Comparison of ENCODE assay signal across 10 cellular contexts in the genomic region with DNA sequence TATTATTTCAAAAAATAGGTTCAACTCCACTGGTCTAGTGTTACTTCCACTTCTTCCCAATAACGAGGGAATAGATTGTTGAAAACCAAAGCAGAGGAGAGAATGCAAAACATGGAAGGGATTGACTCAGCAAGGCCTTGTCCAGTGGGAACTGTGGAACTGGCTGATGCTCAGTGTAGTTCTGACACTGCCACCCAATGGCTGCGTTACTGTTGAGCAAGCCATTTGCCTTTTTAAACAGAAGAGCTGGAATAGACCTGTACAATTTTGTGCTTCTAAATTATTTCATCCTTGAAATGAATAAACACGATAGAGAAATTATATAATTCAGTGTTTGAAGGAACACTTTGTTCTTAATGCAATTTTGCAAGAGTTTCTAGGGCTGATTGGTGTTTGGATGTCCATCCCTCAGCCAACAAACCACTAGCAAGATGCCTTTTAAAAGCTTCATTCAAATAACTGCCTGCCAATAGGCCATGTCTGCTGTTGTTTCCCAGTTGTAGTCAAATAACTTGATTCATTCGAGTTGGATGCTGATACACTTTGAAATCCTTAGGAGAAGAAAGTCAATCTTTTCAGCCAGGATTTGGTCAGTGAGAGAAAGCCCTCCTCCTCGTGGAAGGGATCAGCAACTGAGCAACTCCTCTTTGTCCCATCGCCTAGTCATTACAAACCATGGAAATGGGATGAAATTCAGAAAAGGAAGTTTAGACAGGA. TPM values are rescaled to one million over a fixed set of nuclear protein-coding genes. Genes with fewer than 3 reads are reported as not detected.
DNase-seq lines count a peak whose midpoint lies in the region; ATAC-seq and TF ChIP-seq lines count a peak whose summit lies in the region.
"Had no signal": no experiment of that assay in that cellular context is flagged by ENCODE, and none has a peak within 500 bp of the region (broad histone marks: within the 10 kb centered on the region; RNA-seq: fewer than 3 reads in every experiment).

No MANE protein-coding gene starts in this region.

- TF ChIP-seq CTCF in body of pancreas (IDR thresholded peaks at IDR 0.05): no peak
- no peak for TF ChIP-seq CTCF in thoracic aorta (IDR thresholded peaks at IDR 0.05)
- no peak for TF ChIP-seq CTCF in glutamatergic neuron (IDR thresholded peaks at IDR 0.05; ENCODE audit: partially characterized antibody, unreplicated experiment)

- TF ChIP-seq EP300 in Ishikawa (IDR thresholded peaks at IDR 0.05; ENCODE audit: borderline replicate concordance): no peak

- POLR2A ChIA-PET in naive thymus-derived CD8-positive, alpha-beta T cell (lab: Charles Lee): interaction anchor here (1.4 to 2.3 kb wide), 2 partner anchors 8 to 13 kb away, joined by 4 to 9 read pairs; no protein-coding TSS in a partner anchor

- H3K27ac ChIP-seq in body of pancreas (peak overlapping the region in 3 of 4 donors; percentile 38 to 56 (median 51)), thoracic aorta (peak overlapping the region; percentile 89 to 91)

- intact Hi-C loops in body of pancreas (cut with DNase I): no loop called here

- H3K27me3 Mint-ChIP-seq in naive thymus-derived CD8-positive, alpha-beta T cell: peaks cover 0 to 4% (median 0%) of the 10 kb centered on the region in 5 donors
- no peaks in the 10 kb centered on the region for H3K27me3 Mint-ChIP-seq in glutamatergic neuron (ENCODE audit: unreplicated experiment)

- 50 to 66% methylated on average over 6 of the region's 6 CpGs for WGBS in body of pancreas, 2 donors

- no peak overlapping the region for H3K4me3 Mint-ChIP-seq in naive thymus-derived CD8-positive, alpha-beta T cell
- no peak overlapping the region for H3K4me3 Mint-ChIP-seq in glutamatergic neuron (ENCODE audit: unreplicated experiment)

- no peaks in the 10 kb centered on the region for H3K36me3 Mint-ChIP-seq in naive thymus-derived CD8-positive, alpha-beta T cell
- H3K36me3 Mint-ChIP-seq in glutamatergic neuron (ENCODE audit: unreplicated experiment): peaks cover 4% of the 10 kb centered on the region

- DNase-seq in body of pancreas (peak; percentile 22 to 52 (median 38)), left lobe of liver (ENCODE audit: low spot score) (no peak), thoracic aorta (ENCODE audit: low spot score) (peak; percentile 12), HuH-7 (ENCODE audit: low spot score) (no peak), AG20443 (ENCODE audit: low spot score) (no peak), glutamatergic neuron (no peak)
- no peak for DNase-seq in naive thymus-derived CD8-positive, alpha-beta T cell
- DNase-seq: NK-92 treated with Interleukin-12 subunit alpha and Interleukin-12 subunit beta, amount 100 ng/mL, for 24 hours had no signal

- H3K27me3 ChIP-seq in body of pancreas (no peaks in the 10 kb centered on the region), thoracic aorta (replicated peaks; ENCODE audit: insufficient read depth) (no peaks in the 10 kb centered on the region)

- H3K9me3 ChIP-seq in body of pancreas: no peaks in the 10 kb centered on the region
- no peaks in the 10 kb centered on the region for H3K9me3 ChIP-seq in thoracic aorta

- ATAC-seq in body of pancreas: peak; percentile 53
- ATAC-seq in left lobe of liver: peak; percentile 91
- peak; percentile 54 for ATAC-seq in thoracic aorta (ENCODE audit: insufficient number of reproducible peaks, low FRiP score, low read depth)
- ATAC-seq in naive thymus-derived CD8-positive, alpha-beta T cell: no peak

- no peak overlapping the region for H3K4me3 ChIP-seq in body of pancreas
- H3K4me3 ChIP-seq in thoracic aorta: no peak overlapping the region
- H3K4me3 ChIP-seq: skin epidermis had no signal

- TF ChIP-seq RAD21 in Ishikawa (IDR thresholded peaks at IDR 0.05; ENCODE audit: low read depth): peak; percentile 12; the same call in 1 of the 2 replicates

- no peak for TF ChIP-seq POLR2A in body of pancreas (IDR thresholded peaks at IDR 0.05)

- H3K9me3 Mint-ChIP-seq in naive thymus-derived CD8-positive, alpha-beta T cell: no peaks in the 10 kb centered on the region
- H3K9me3 Mint-ChIP-seq in glutamatergic neuron (ENCODE audit: unreplicated experiment): no peaks in the 10 kb centered on the region

- H3K27ac Mint-ChIP-seq in naive thymus-derived CD8-positive, alpha-beta T cell: no peak overlapping the region
- no peak overlapping the region for H3K27ac Mint-ChIP-seq in glutamatergic neuron (ENCODE audit: unreplicated experiment)

- H3K36me3 ChIP-seq in body of pancreas (replicated peaks in 1 of 2; ENCODE audit: insufficient read depth in 1 of 2, low read depth in 2 of 2): no peaks in the 10 kb centered on the region
- H3K36me3 ChIP-seq in thoracic aorta: no peaks in the 10 kb centered on the region

- H3K4me1 Mint-ChIP-seq in naive thymus-derived CD8-positive, alpha-beta T cell: peaks cover 0 to 2% (median 0%) of the 10 kb centered on the region in 4 donors
- peaks cover 3% of the 10 kb centered on the region for H3K4me1 Mint-ChIP-seq in glutamatergic neuron (ENCODE audit: low read depth, unreplicated experiment)

- H3K4me1 ChIP-seq in body of pancreas: peaks cover 10% of the 10 kb centered on the region
- peaks cover 17 to 58% of the 10 kb centered on the region in 2 donors for H3K4me1 ChIP-seq in thoracic aorta (ENCODE audit: control insufficient read depth in 1 of 2, low read depth in 2 of 2)

TF ChIP-seq in Ishikawa, 13 proteins besides CTCF, POLR2A, EP300 and RAD21:
- no peak for TF ChIP-seq CEBPB (IDR thresholded peaks at IDR 0.05)
- TF ChIP-seq YY1 (IDR thresholded peaks at IDR 0.05; ENCODE audit: low read depth): no peak
- TF ChIP-seq, protein P1, sequence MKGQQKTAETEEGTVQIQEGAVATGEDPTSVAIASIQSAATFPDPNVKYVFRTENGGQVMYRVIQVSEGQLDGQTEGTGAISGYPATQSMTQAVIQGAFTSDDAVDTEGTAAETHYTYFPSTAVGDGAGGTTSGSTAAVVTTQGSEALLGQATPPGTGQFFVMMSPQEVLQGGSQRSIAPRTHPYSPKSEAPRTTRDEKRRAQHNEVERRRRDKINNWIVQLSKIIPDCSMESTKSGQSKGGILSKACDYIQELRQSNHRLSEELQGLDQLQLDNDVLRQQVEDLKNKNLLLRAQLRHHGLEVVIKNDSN (IDR thresholded peaks at IDR 0.05): no peak
- no peak for TF ChIP-seq ZBTB7A (IDR thresholded peaks at IDR 0.05; ENCODE audit: low read depth)
- TF ChIP-seq EGR1 (IDR thresholded peaks at IDR 0.05): no peak
- no peak for TF ChIP-seq NFIC (IDR thresholded peaks at IDR 0.05)
- TF ChIP-seq, protein P2, sequence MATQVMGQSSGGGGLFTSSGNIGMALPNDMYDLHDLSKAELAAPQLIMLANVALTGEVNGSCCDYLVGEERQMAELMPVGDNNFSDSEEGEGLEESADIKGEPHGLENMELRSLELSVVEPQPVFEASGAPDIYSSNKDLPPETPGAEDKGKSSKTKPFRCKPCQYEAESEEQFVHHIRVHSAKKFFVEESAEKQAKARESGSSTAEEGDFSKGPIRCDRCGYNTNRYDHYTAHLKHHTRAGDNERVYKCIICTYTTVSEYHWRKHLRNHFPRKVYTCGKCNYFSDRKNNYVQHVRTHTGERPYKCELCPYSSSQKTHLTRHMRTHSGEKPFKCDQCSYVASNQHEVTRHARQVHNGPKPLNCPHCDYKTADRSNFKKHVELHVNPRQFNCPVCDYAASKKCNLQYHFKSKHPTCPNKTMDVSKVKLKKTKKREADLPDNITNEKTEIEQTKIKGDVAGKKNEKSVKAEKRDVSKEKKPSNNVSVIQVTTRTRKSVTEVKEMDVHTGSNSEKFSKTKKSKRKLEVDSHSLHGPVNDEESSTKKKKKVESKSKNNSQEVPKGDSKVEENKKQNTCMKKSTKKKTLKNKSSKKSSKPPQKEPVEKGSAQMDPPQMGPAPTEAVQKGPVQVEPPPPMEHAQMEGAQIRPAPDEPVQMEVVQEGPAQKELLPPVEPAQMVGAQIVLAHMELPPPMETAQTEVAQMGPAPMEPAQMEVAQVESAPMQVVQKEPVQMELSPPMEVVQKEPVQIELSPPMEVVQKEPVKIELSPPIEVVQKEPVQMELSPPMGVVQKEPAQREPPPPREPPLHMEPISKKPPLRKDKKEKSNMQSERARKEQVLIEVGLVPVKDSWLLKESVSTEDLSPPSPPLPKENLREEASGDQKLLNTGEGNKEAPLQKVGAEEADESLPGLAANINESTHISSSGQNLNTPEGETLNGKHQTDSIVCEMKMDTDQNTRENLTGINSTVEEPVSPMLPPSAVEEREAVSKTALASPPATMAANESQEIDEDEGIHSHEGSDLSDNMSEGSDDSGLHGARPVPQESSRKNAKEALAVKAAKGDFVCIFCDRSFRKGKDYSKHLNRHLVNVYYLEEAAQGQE (IDR thresholded peaks at IDR 0.05; ENCODE audit: low read depth): no peak
- TF ChIP-seq TAF1 (IDR thresholded peaks at IDR 0.05; ENCODE audit: low read depth): no peak
- TF ChIP-seq TCF12 (IDR thresholded peaks at IDR 0.05; ENCODE audit: low read depth): no peak
- TF ChIP-seq TEAD4 (IDR thresholded peaks at IDR 0.05): no peak
- no peak for TF ChIP-seq CREB1 (IDR thresholded peaks at IDR 0.05; ENCODE audit: low read depth)
- no peak for TF ChIP-seq FOXM1 (IDR thresholded peaks at IDR 0.05; ENCODE audit: borderline replicate concordance, low read depth)
- TF ChIP-seq, protein P3, sequence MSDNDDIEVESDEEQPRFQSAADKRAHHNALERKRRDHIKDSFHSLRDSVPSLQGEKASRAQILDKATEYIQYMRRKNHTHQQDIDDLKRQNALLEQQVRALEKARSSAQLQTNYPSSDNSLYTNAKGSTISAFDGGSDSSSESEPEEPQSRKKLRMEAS (IDR thresholded peaks at IDR 0.05): no peak

RNA-seq across cellular contexts. Expression of a gene that starts 7.2 kb away (rescaled TPM):
- total RNA-seq in body of pancreas (100 to 1,000 TPM; 162 to 228 TPM), left lobe of liver (5.5 TPM), thoracic aorta (1,000 to 10,000 TPM; 6,234 to 9,983 TPM), glutamatergic neuron (ENCODE audit: unreplicated experiment) (not detected)
- total RNA-seq in naive thymus-derived CD8-positive, alpha-beta T cell: 1 to 10 TPM; 3.7 to 4.1 TPM
- polyA plus RNA-seq in naive thymus-derived CD8-positive, alpha-beta T cell: under 1 TPM; 0.14 to 0.48 (median 0.17) TPM

RNA-seq across cellular contexts. Expression of a gene that starts 45.5 kb away (rescaled TPM):
- 100 to 1,000 TPM in 1 of 2 donors, 10 to 100 TPM in 1; 79.1 to 131 TPM for total RNA-seq in body of pancreas
- 0.30 TPM for total RNA-seq in left lobe of liver
- 1 to 10 TPM in 1 of 2 donors, not detected in 1; 2.4 TPM for total RNA-seq in thoracic aorta
- 10 to 100 TPM; 23.9 to 25.8 TPM for total RNA-seq in naive thymus-derived CD8-positive, alpha-beta T cell
- 1 to 10 TPM; 3.2 to 4.4 (median 3.9) TPM for polyA plus RNA-seq in naive thymus-derived CD8-positive, alpha-beta T cell
- total RNA-seq in glutamatergic neuron (ENCODE audit: unreplicated experiment): not detected

RNA-seq across cellular contexts. Expression of a gene that starts 49.6 kb away (rescaled TPM):
- total RNA-seq in body of pancreas: 1 to 10 TPM; 1.3 to 3.1 TPM
- 27.5 TPM for total RNA-seq in left lobe of liver
- total RNA-seq in thoracic aorta: 10 to 100 TPM; 38.0 to 66.6 TPM
- total RNA-seq in naive thymus-derived CD8-positive, alpha-beta T cell: not detected
- not detected for polyA plus RNA-seq in naive thymus-derived CD8-positive, alpha-beta T cell
- total RNA-seq in glutamatergic neuron (ENCODE audit: unreplicated experiment): not detected

Comparison
In these comparisons a context has a peak if more than half of its experiments do, and no peak if none do; other contexts are left out.
1. ATAC-seq: peak in body of pancreas (single experiment), left lobe of liver (single experiment) and thoracic aorta (single experiment); none in naive thymus-derived CD8-positive, alpha-beta T cell (0 of 2).
2. DNase-seq: peak in body of pancreas (4 of 4) and thoracic aorta (single experiment); none in left lobe of liver (single experiment), naive thymus-derived CD8-positive, alpha-beta T cell (0 of 10), HuH-7 (single experiment), AG20443 (single experiment) and glutamatergic neuron (single experiment).
3. RNA of a gene that starts 7.2 kb away (total RNA-seq): 6,234 to 9,983 TPM in thoracic aorta; 162 to 228 TPM in body of pancreas, 5.5 TPM in left lobe of liver (single experiment), 3.7 to 4.1 TPM in naive thymus-derived CD8-positive, alpha-beta T cell and not detected in glutamatergic neuron (single experiment); every median in the first group is over 10 times any median in the second.
4. RNA of a gene that starts 45.5 kb away (total RNA-seq): 79.1 to 131 TPM in body of pancreas and 23.9 to 25.8 TPM in naive thymus-derived CD8-positive, alpha-beta T cell; 2.4 TPM in thoracic aorta, 0.30 TPM in left lobe of liver (single experiment) and not detected in glutamatergic neuron (single experiment); every median in the first group is over 4 times any median in the second.